Comparison of ENCODE assay signal across 22 cellular contexts in the genomic region with DNA sequence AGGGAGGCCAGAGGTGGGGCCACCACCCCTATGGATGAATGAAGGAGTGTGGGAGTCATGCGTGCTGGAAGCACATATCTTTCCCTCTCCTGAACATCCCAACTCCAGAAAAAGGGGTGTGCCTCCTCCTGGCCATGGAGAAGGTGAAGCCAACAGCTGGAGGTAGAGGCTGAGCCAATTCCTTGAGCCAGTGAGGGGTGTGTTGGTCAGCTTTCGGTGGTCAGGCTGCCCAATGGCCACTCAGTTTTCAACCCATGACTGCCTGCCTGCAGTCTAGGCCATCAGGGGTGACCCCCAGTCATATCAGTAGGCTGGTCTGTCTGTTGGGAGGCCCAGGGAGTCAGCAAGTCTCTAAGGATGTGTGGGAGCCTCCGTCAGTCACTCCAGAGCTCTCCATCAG. TPM values are rescaled to one million over a fixed set of nuclear protein-coding genes. Genes with fewer than 3 reads are reported as not detected.
"Had no signal": no experiment of that assay in that cellular context is flagged by ENCODE, and none has a peak within 500 bp of the region (broad histone marks: within the 10 kb centered on the region; RNA-seq: fewer than 3 reads in every experiment).

No MANE protein-coding gene starts in this region.

- H3K4me3 ChIP-seq: testis, upper lobe of right lung had no signal

- H3K4me3 Mint-ChIP-seq: activated CD4-positive, alpha-beta T cell treated with anti-CD3 and anti-CD28 coated beads, Interleukin-2, amount 10 ng/mL, durations not matched to agents 7 days and 5 days; activated naive CD4-positive, alpha-beta T cell treated with anti-CD3 and anti-CD28 coated beads, Interleukin-2, amount 50 U/mL, for 24 hours had no signal

- H3K9me3 Mint-ChIP-seq: activated CD4-positive, alpha-beta T cell treated with anti-CD3 and anti-CD28 coated beads, Interleukin-2, amount 10 ng/mL, durations not matched to agents 7 days and 5 days; activated naive CD4-positive, alpha-beta T cell treated with anti-CD3 and anti-CD28 coated beads, Interleukin-2, amount 50 U/mL, for 24 hours; activated T-cell treated with anti-CD3 and anti-CD28 coated beads, Interleukin-2, amount 50 U/mL, for 72 hours; effector memory CD8-positive, alpha-beta T cell had no signal

- H2AFZ ChIP-seq: parathyroid adenoma had no signal

- H3K9ac ChIP-seq: parathyroid adenoma had no signal

- ATAC-seq: activated T-cell treated with anti-CD3 and anti-CD28 coated beads, Interleukin-2, amount 50 U/mL, for 72 hours; effector memory CD8-positive, alpha-beta T cell; sciatic nerve; upper lobe of right lung had no signal

- H3K27ac ChIP-seq: parathyroid adenoma, testis, upper lobe of right lung had no signal

- H3K36me3 ChIP-seq: cardiac muscle cell, upper lobe of right lung had no signal

- H3K27me3 ChIP-seq: cardiac muscle cell, testis, upper lobe of right lung had no signal

- H3K4me1 Mint-ChIP-seq: activated naive CD4-positive, alpha-beta T cell treated with anti-CD3 and anti-CD28 coated beads, Interleukin-2, amount 50 U/mL, for 24 hours had no signal

- H3K27ac Mint-ChIP-seq: activated CD4-positive, alpha-beta T cell treated with anti-CD3 and anti-CD28 coated beads, Interleukin-2, amount 10 ng/mL, durations not matched to agents 7 days and 5 days; activated naive CD4-positive, alpha-beta T cell treated with anti-CD3 and anti-CD28 coated beads, Interleukin-2, amount 50 U/mL, for 24 hours; activated T-cell treated with anti-CD3 and anti-CD28 coated beads, Interleukin-2, amount 50 U/mL, for 72 hours; effector memory CD8-positive, alpha-beta T cell had no signal

- H3K36me3 Mint-ChIP-seq: activated naive CD4-positive, alpha-beta T cell treated with anti-CD3 and anti-CD28 coated beads, Interleukin-2, amount 50 U/mL, for 24 hours had no signal

- H3K9me3 ChIP-seq: testis, upper lobe of right lung had no signal

- DNase-seq: activated CD4-positive, alpha-beta T cell treated with anti-CD3 and anti-CD28 coated beads, Interleukin-2, amount 10 ng/mL, durations not matched to agents 7 days and 5 days; activated CD4-positive, CD25-positive, alpha-beta regulatory T cell; activated CD8-positive, alpha-beta memory T cell treated with anti-CD3 and anti-CD28 coated beads for 24 hours; activated CD8-positive, alpha-beta memory T cell treated with anti-CD3 and anti-CD28 coated beads, Interleukin-2, amount 50 U/mL, for 48 hours; activated gamma-delta T cell; activated T-cell treated with anti-CD3 and anti-CD28 coated beads, Interleukin-2, amount 50 U/mL, for 72 hours; effector memory CD8-positive, alpha-beta T cell; foreskin fibroblast; hippocampal formation; islet precursor cell; stimulated activated CD4-positive, alpha-beta T cell treated with anti-CD3 and anti-CD28 coated beads, Interleukin-4, amount 100 ng/mL, for 1 hour; T-helper 1 cell; T-helper 9 cell; testis; upper lobe of right lung had no signal

RNA-seq across cellular contexts. Expression of gene PTH1R, which starts 13.6 kb away (rescaled TPM):
- total RNA-seq: activated CD4-positive, alpha-beta T cell treated with anti-CD3 and anti-CD28 coated beads, Interleukin-2, amount 10 ng/mL, durations not matched to agents 7 days and 5 days; activated T-cell treated with anti-CD3 and anti-CD28 coated beads, Interleukin-2, amount 50 U/mL, for 72 hours; glomerular endothelial cell had no signal

RNA-seq across cellular contexts. Expression of gene MYL3, which starts 27.9 kb away (rescaled TPM):
- total RNA-seq: activated CD4-positive, alpha-beta T cell treated with anti-CD3 and anti-CD28 coated beads, Interleukin-2, amount 10 ng/mL, durations not matched to agents 7 days and 5 days; activated T-cell treated with anti-CD3 and anti-CD28 coated beads, Interleukin-2, amount 50 U/mL, for 72 hours; dermis microvascular lymphatic vessel endothelial cell; glomerular endothelial cell; lung microvascular endothelial cell had no signal
